In genomic region chr20:33653218-33653899, GRCh38 we compare ENCODE assay signal across 1 cellular context.
A peak's percentile ranks its signal among the peaks of the same experiment; 100 is the strongest.
TF ChIP-seq lines count a peak whose summit lies in the region.

No MANE protein-coding gene starts in this region.

TF ChIP-seq in HepG2, 621 proteins besides CTCF, POLR2A, EP300 and RAD21 (continued from another document and continues in another):
- TF ChIP-seq ZNF407 (CRISPR knock-in tag; IDR thresholded peaks at IDR 0.05; ENCODE audit: not compliant biosample characterization) (peak; percentile 36), TGIF2 (CRISPR knock-in tag; IDR thresholded peaks at IDR 0.05) (0 out of 2 replicates have a peak, but pooled peaks have one; percentile 60), HMGA1 (CRISPR knock-in tag; conservative IDR thresholded peaks at IDR 0.05) (no peak), KLF11 (CRISPR knock-in tag; IDR thresholded peaks at IDR 0.05) (peak; percentile 84; the same call in 1 of the 2 replicates), FOSL2 (CRISPR knock-in tag; IDR thresholded peaks at IDR 0.05) (peak; percentile 40; the same call in 1 of the 2 replicates), EED (CRISPR knock-in tag; IDR thresholded peaks at IDR 0.05) (peak; percentile 45; the same call in 1 of the 2 replicates), SALL2 (CRISPR knock-in tag; IDR thresholded peaks at IDR 0.05) (peak; percentile 65), ZNF331 (CRISPR knock-in tag; IDR thresholded peaks at IDR 0.05) (peak; percentile 67; the same call in 1 of the 2 replicates), GLI4 (CRISPR knock-in tag; IDR thresholded peaks at IDR 0.05; ENCODE audit: borderline replicate concordance) (no peak), ZNF350 (CRISPR knock-in tag; IDR thresholded peaks at IDR 0.05; ENCODE audit: borderline replicate concordance, low read depth) (peak; percentile 59; the same call in 1 of the 2 replicates), ZNF510 (CRISPR knock-in tag; IDR thresholded peaks at IDR 0.05; ENCODE audit: low read depth) (peak; percentile 28; the same call in 1 of the 2 replicates), GRHL1 (CRISPR knock-in tag; conservative IDR thresholded peaks at IDR 0.05) (no peak), ZBTB20 (CRISPR knock-in tag; IDR thresholded peaks at IDR 0.05; ENCODE audit: borderline replicate concordance, low read depth) (peak; percentile 73; the same call in 1 of the 2 replicates), RBM22 (optimal IDR thresholded peaks at IDR 0.05; ENCODE audit: low read length) (peak; percentile 95)
- TF ChIP-seq, protein P1, sequence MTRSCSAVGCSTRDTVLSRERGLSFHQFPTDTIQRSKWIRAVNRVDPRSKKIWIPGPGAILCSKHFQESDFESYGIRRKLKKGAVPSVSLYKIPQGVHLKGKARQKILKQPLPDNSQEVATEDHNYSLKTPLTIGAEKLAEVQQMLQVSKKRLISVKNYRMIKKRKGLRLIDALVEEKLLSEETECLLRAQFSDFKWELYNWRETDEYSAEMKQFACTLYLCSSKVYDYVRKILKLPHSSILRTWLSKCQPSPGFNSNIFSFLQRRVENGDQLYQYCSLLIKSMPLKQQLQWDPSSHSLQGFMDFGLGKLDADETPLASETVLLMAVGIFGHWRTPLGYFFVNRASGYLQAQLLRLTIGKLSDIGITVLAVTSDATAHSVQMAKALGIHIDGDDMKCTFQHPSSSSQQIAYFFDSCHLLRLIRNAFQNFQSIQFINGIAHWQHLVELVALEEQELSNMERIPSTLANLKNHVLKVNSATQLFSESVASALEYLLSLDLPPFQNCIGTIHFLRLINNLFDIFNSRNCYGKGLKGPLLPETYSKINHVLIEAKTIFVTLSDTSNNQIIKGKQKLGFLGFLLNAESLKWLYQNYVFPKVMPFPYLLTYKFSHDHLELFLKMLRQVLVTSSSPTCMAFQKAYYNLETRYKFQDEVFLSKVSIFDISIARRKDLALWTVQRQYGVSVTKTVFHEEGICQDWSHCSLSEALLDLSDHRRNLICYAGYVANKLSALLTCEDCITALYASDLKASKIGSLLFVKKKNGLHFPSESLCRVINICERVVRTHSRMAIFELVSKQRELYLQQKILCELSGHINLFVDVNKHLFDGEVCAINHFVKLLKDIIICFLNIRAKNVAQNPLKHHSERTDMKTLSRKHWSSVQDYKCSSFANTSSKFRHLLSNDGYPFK (CRISPR knock-in tag; IDR thresholded peaks at IDR 0.05; ENCODE audit: borderline replicate concordance) = peak; percentile 48; the same call in 1 of the 2 replicates
- TF ChIP-seq, protein P2, sequence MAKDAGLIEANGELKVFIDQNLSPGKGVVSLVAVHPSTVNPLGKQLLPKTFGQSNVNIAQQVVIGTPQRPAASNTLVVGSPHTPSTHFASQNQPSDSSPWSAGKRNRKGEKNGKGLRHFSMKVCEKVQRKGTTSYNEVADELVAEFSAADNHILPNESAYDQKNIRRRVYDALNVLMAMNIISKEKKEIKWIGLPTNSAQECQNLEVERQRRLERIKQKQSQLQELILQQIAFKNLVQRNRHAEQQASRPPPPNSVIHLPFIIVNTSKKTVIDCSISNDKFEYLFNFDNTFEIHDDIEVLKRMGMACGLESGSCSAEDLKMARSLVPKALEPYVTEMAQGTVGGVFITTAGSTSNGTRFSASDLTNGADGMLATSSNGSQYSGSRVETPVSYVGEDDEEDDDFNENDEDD (CRISPR knock-in tag; IDR thresholded peaks at IDR 0.05; ENCODE audit: borderline replicate concordance) = peak; percentile 22; the same call in 1 of the 2 replicates
- TF ChIP-seq, protein P3, sequence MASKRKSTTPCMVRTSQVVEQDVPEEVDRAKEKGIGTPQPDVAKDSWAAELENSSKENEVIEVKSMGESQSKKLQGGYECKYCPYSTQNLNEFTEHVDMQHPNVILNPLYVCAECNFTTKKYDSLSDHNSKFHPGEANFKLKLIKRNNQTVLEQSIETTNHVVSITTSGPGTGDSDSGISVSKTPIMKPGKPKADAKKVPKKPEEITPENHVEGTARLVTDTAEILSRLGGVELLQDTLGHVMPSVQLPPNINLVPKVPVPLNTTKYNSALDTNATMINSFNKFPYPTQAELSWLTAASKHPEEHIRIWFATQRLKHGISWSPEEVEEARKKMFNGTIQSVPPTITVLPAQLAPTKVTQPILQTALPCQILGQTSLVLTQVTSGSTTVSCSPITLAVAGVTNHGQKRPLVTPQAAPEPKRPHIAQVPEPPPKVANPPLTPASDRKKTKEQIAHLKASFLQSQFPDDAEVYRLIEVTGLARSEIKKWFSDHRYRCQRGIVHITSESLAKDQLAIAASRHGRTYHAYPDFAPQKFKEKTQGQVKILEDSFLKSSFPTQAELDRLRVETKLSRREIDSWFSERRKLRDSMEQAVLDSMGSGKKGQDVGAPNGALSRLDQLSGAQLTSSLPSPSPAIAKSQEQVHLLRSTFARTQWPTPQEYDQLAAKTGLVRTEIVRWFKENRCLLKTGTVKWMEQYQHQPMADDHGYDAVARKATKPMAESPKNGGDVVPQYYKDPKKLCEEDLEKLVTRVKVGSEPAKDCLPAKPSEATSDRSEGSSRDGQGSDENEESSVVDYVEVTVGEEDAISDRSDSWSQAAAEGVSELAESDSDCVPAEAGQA (IDR thresholded peaks at IDR 0.05; ENCODE audit: low read depth) = no peak
- TF ChIP-seq, protein P3 (CRISPR knock-in tag; IDR thresholded peaks at IDR 0.05; ENCODE audit: borderline replicate concordance) = no peak
- TF ChIP-seq, protein P4, sequence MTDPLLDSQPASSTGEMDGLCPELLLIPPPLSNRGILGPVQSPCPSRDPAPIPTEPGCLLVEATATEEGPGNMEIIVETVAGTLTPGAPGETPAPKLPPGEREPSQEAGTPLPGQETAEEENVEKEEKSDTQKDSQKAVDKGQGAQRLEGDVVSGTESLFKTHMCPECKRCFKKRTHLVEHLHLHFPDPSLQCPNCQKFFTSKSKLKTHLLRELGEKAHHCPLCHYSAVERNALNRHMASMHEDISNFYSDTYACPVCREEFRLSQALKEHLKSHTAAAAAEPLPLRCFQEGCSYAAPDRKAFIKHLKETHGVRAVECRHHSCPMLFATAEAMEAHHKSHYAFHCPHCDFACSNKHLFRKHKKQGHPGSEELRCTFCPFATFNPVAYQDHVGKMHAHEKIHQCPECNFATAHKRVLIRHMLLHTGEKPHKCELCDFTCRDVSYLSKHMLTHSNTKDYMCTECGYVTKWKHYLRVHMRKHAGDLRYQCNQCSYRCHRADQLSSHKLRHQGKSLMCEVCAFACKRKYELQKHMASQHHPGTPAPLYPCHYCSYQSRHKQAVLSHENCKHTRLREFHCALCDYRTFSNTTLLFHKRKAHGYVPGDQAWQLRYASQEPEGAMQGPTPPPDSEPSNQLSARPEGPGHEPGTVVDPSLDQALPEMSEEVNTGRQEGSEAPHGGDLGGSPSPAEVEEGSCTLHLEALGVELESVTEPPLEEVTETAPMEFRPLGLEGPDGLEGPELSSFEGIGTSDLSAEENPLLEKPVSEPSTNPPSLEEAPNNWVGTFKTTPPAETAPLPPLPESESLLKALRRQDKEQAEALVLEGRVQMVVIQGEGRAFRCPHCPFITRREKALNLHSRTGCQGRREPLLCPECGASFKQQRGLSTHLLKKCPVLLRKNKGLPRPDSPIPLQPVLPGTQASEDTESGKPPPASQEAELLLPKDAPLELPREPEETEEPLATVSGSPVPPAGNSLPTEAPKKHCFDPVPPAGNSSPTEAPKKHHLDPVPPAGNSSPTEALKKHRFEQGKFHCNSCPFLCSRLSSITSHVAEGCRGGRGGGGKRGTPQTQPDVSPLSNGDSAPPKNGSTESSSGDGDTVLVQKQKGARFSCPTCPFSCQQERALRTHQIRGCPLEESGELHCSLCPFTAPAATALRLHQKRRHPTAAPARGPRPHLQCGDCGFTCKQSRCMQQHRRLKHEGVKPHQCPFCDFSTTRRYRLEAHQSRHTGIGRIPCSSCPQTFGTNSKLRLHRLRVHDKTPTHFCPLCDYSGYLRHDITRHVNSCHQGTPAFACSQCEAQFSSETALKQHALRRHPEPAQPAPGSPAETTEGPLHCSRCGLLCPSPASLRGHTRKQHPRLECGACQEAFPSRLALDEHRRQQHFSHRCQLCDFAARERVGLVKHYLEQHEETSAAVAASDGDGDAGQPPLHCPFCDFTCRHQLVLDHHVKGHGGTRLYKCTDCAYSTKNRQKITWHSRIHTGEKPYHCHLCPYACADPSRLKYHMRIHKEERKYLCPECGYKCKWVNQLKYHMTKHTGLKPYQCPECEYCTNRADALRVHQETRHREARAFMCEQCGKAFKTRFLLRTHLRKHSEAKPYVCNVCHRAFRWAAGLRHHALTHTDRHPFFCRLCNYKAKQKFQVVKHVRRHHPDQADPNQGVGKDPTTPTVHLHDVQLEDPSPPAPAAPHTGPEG (CRISPR knock-in tag; IDR thresholded peaks at IDR 0.05) = 0 out of 2 replicates have a peak, but pooled peaks have one; percentile 20
- TF ChIP-seq, protein P5, sequence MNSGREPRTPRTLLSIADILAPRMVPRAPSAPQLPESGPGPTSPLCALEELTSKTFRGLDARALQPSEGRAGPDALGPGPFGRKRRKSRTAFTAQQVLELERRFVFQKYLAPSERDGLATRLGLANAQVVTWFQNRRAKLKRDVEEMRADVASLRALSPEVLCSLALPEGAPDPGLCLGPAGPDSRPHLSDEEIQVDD (CRISPR knock-in tag; IDR thresholded peaks at IDR 0.05; ENCODE audit: borderline replicate concordance) = no peak
- TF ChIP-seq, protein P6, sequence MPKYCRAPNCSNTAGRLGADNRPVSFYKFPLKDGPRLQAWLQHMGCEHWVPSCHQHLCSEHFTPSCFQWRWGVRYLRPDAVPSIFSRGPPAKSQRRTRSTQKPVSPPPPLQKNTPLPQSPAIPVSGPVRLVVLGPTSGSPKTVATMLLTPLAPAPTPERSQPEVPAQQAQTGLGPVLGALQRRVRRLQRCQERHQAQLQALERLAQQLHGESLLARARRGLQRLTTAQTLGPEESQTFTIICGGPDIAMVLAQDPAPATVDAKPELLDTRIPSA (CRISPR knock-in tag; IDR thresholded peaks at IDR 0.05; ENCODE audit: borderline replicate concordance) = no peak
